ENCODE assay signal across 8 cellular contexts in the genomic region with DNA sequence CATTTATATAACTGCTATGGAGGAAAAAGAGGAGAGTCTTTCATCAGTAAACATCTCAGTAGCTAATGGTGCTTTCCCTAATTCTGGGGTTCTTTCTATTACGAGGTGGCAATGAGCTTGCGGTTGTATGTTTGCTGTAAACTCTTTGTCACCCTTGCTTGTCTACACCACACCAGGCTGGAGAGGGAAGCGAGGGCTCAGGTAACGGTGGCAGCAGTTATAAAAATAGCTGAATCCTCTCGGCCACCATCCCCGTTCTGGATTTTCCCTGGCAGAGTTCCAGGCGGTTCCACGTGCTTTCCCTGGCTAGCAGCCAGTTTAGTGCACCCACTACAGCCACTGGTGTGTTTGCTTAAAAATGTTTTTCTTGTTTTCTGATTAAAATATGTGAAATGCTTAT. TPM values are rescaled to one million over a fixed set of nuclear protein-coding genes. Genes with fewer than 3 reads are reported as not detected.
DNase-seq lines count a peak whose midpoint lies in the region; ATAC-seq and TF ChIP-seq lines count a peak whose summit lies in the region.

No MANE protein-coding gene starts in this region.

- H3K36me3 ChIP-seq in PC-3 (ENCODE audit: low read depth, low read length) = no peaks in the 10 kb centered on the region

- no peaks in the 10 kb centered on the region for H3K79me2 ChIP-seq in PC-3 (ENCODE audit: low read length)

- DNase-seq in PC-3 = no peak
- no peak for DNase-seq in coronary artery (ENCODE audit: low spot score)
- DNase-seq in stimulated activated CD4-positive, alpha-beta T cell treated with anti-CD3 and anti-CD28 coated beads, Interleukin-4, amount 100 ng/mL, for 24 hours = peak; percentile 68
- no peak for DNase-seq in dedifferentiated amniotic fluid mesenchymal stem cell (ENCODE audit: extremely low spot score)
- no peak for DNase-seq in glutamatergic neuron
- no peak for DNase-seq in AG08395 (ENCODE audit: low spot score)

- peaks cover 2% of the 10 kb centered on the region; the same call in 1 of the 2 replicates for H3K4me1 ChIP-seq in PC-3 (ENCODE audit: insufficient read depth, low read length)

- H2AFZ ChIP-seq in PC-3 (ENCODE audit: low read length) = 0 out of 2 replicates have a peak overlapping the region, but pooled peaks have one; percentile 22

- no peak overlapping the region for H3K27ac Mint-ChIP-seq in glutamatergic neuron (ENCODE audit: unreplicated experiment)

- no TSS peak for BruUV-seq in PC-3 (replicated peaks; lab: Mats Ljungman, UMichigan)

- H3K4me2 ChIP-seq in PC-3 (ENCODE audit: low read length) = no peak overlapping the region

- H3K4me1 Mint-ChIP-seq in glutamatergic neuron (ENCODE audit: low read depth, unreplicated experiment) = peaks cover 2% of the 10 kb centered on the region

- H3K9me3 Mint-ChIP-seq in glutamatergic neuron (ENCODE audit: unreplicated experiment) = peaks cover 5% of the 10 kb centered on the region

- TF ChIP-seq CTCF in PC-3 (conservative IDR thresholded peaks at IDR 0.05; ENCODE audit: low read depth, low read length) (no peak), coronary artery (IDR thresholded peaks at IDR 0.05) (no peak), glutamatergic neuron (IDR thresholded peaks at IDR 0.05; ENCODE audit: partially characterized antibody, unreplicated experiment) (no peak)

- no peaks in the 10 kb centered on the region for H3K9me3 ChIP-seq in PC-3 (ENCODE audit: low read length)

- CTCF ChIA-PET in PC-3 (lab: Charles Lee) = no interaction called here

- no peaks in the 10 kb centered on the region for H3K36me3 Mint-ChIP-seq in glutamatergic neuron (ENCODE audit: unreplicated experiment)

- POLR2A ChIA-PET in PC-3 (lab: Charles Lee; ENCODE audit: unreplicated experiment) = no interaction called here

- H4K20me1 ChIP-seq in PC-3 (ENCODE audit: low read length) = no peaks in the 10 kb centered on the region

- H3K4me3 ChIP-seq in PC-3 (ENCODE audit: low read length) = no peak overlapping the region
- no peak overlapping the region for H3K4me3 ChIP-seq in coronary artery

- H3K9me2 ChIP-seq in PC-3 (replicated peaks; ENCODE audit: low read length) = no peaks in the 10 kb centered on the region

- H3K27ac ChIP-seq in PC-3 (ENCODE audit: low read length) (no peak overlapping the region), coronary artery (peak overlapping the region; percentile 3 to 13)

- no peaks in the 10 kb centered on the region for H3K27me3 ChIP-seq in PC-3 (ENCODE audit: low read length)

- intact Hi-C loops in PC-3 (cut with micrococcal nuclease) = no loop called here

- H3F3A ChIP-seq in PC-3 (ENCODE audit: low read length, unreplicated experiment) = no peaks in the 10 kb centered on the region

- ATAC-seq in GM18508 (IDR thresholded peaks at IDR 0.05; ENCODE audit: insufficient read depth, unreplicated experiment) (peak; percentile 29), HG02588 (IDR thresholded peaks at IDR 0.05; ENCODE audit: unreplicated experiment) (peak; percentile 54), PC-3 (no peak)

- no peak overlapping the region for H3K4me3 Mint-ChIP-seq in glutamatergic neuron (ENCODE audit: unreplicated experiment)

- no peak overlapping the region for H3K9ac ChIP-seq in PC-3 (ENCODE audit: low read length)

- peaks cover 1% of the 10 kb centered on the region for H3K27me3 Mint-ChIP-seq in glutamatergic neuron (ENCODE audit: unreplicated experiment)

RNA-seq across cellular contexts. Expression of gene MAS1, which starts 39.0 kb away (rescaled TPM):
- not detected in 2 replicates for total RNA-seq in PC-3 (2014; rRNA removed)
- not detected for total RNA-seq in glutamatergic neuron (ENCODE audit: unreplicated experiment)

RNA-seq across cellular contexts. Expression of gene IGF2R, which starts 39.1 kb away (rescaled TPM):
- total RNA-seq in PC-3 (2014; rRNA removed) (31.5 and 37.2 TPM in 2 replicates), glutamatergic neuron (ENCODE audit: unreplicated experiment) (105 TPM)
